2 cellular contexts compared by ENCODE assay signal in genomic region chr11:117195761-117196160, GRCh38.
TF ChIP-seq lines count a peak whose summit lies in the region.

No MANE protein-coding gene starts in this region.

TF ChIP-seq in HEK293T, 16 proteins besides CTCF, POLR2A, EP300 and RAD21:
- TF ChIP-seq L3MBTL2 (conservative IDR thresholded peaks at IDR 0.05) (no peak), ARNT (IDR thresholded peaks at IDR 0.05) (no peak), HDGF (IDR thresholded peaks at IDR 0.05; ENCODE audit: borderline replicate concordance) (no peak), BHLHE40 (IDR thresholded peaks at IDR 0.05; ENCODE audit: borderline replicate concordance) (no peak), PKNOX1 (IDR thresholded peaks at IDR 0.05) (no peak), SUZ12 (IDR thresholded peaks at IDR 0.05) (no peak), NFRKB (IDR thresholded peaks at IDR 0.05) (no peak), ELF4 (IDR thresholded peaks at IDR 0.05) (no peak), LEF1 (IDR thresholded peaks at IDR 0.05; ENCODE audit: borderline replicate concordance) (no peak), FOXK2 (IDR thresholded peaks at IDR 0.05) (no peak), TARDBP (IDR thresholded peaks at IDR 0.05) (no peak), FOXA1 (IDR thresholded peaks at IDR 0.05) (no peak), SP1 (IDR thresholded peaks at IDR 0.05) (no peak), FOXM1 (IDR thresholded peaks at IDR 0.05; ENCODE audit: borderline replicate concordance) (no peak)

TF ChIP-seq in GM23338, 12 proteins besides CTCF, POLR2A, EP300 and RAD21:
- TF ChIP-seq POLR2AphosphoS5 (IDR thresholded peaks at IDR 0.05; ENCODE audit: low read depth) (no peak), JUNB (IDR thresholded peaks at IDR 0.05; ENCODE audit: unreplicated experiment) (no peak), ETS1 (IDR thresholded peaks at IDR 0.05) (no peak), REST (IDR thresholded peaks at IDR 0.05; ENCODE audit: unreplicated experiment) (no peak), EZH2 (IDR thresholded peaks at IDR 0.05; ENCODE audit: low read depth, unreplicated experiment) (no peak), NANOG (IDR thresholded peaks at IDR 0.05; ENCODE audit: borderline replicate concordance) (no peak), ZNF462 (CRISPR knock-in tag; IDR thresholded peaks at IDR 0.05) (no peak), ZNF331 (CRISPR knock-in tag; IDR thresholded peaks at IDR 0.05; ENCODE audit: low read depth) (no peak), ZNF114 (CRISPR knock-in tag; IDR thresholded peaks at IDR 0.05) (no peak), CREB1 (CRISPR knock-in tag; IDR thresholded peaks at IDR 0.05; ENCODE audit: low read depth) (no peak), STAT1 (IDR thresholded peaks at IDR 0.05; ENCODE audit: unreplicated experiment) (no peak), EZH2phosphoT487 (IDR thresholded peaks at IDR 0.05; ENCODE audit: unreplicated experiment) (no peak)
